ENCODE assay signal across 22 cellular contexts in genomic region chr4:24805036-24805435, GRCh38. TPM values are rescaled to one million over a fixed set of nuclear protein-coding genes. Genes with fewer than 3 reads are reported as not detected.
DNase-seq lines count a peak whose midpoint lies in the region; TF ChIP-seq lines count a peak whose summit lies in the region.
"Had no signal": no experiment of that assay in that cellular context is flagged by ENCODE, and none has a peak within 500 bp of the region (broad histone marks: within the 10 kb centered on the region; RNA-seq: fewer than 3 reads in every experiment).

No MANE protein-coding gene starts in this region.

- no peaks in the 10 kb centered on the region for H3K9me3 ChIP-seq in hepatocyte (ENCODE audit: low read depth)
- H3K9me3 ChIP-seq: psoas muscle, testis had no signal

- no peak overlapping the region for H3K4me2 ChIP-seq in hepatocyte
- H3K4me2 ChIP-seq: smooth muscle cell had no signal

- DNase-seq in NCI-H510A treated with DMSO at 0.1 percent for 48 hours (lab: John Stamatoyannopoulos, UW) (peak; percentile 43), NCI-H510A (lab: John Stamatoyannopoulos, UW) (no peak), RWPE1 (ENCODE audit: low spot score) (peak; percentile 40), hepatocyte (ENCODE audit: low spot score) (no peak), germinal center (ENCODE audit: low spot score) (no peak), lower leg skin (ENCODE audit: low spot score in 2 of 2) (no peak), T-helper 1 cell (no peak)
- no peak for DNase-seq in stimulated activated CD4-positive, alpha-beta T cell treated with anti-CD3 and anti-CD28 coated beads, Interleukin-1b, Interleukin-23, amount 100 ng/mL, for 48 hours
- DNase-seq: ACHN; activated CD4-positive, alpha-beta T cell treated with anti-CD3 and anti-CD28 coated beads, Interleukin-2, amount 10 ng/mL, durations not matched to agents 7 days and 5 days; activated naive CD4-positive, alpha-beta T cell; anterior cingulate cortex; CD4-positive, alpha-beta T cell; effector memory CD8-positive, alpha-beta T cell; hippocampal formation; kidney; NCI-H1930; psoas muscle; testis had no signal

- H3K4me1 ChIP-seq in hepatocyte (ENCODE audit: insufficient read depth): no peaks in the 10 kb centered on the region

- intact Hi-C loops in lower leg skin (cut with DNase I; ENCODE audit: low total_unique reads): no loop called here

- H3K36me3 ChIP-seq in hepatocyte (replicated peaks; ENCODE audit: insufficient read depth, low read depth): no peaks in the 10 kb centered on the region

- peak overlapping the region; percentile 56 for H3K27ac ChIP-seq in RWPE1
- H3K27ac ChIP-seq in hepatocyte: peak overlapping the region; percentile 42
- H3K27ac ChIP-seq: psoas muscle, testis had no signal

- no peak overlapping the region for H2AFZ ChIP-seq in hepatocyte

- POLR2A ChIA-PET in RWPE1 (lab: Yijun Ruan, JAX; ENCODE audit: low non-redundant PET): interaction anchor here (0.5 kb wide), 1 partner anchor 229 kb away, joined by 3 read pairs; no protein-coding TSS in a partner anchor

- no peak overlapping the region for H3K4me3 ChIP-seq in hepatocyte
- no peak overlapping the region for H3K4me3 ChIP-seq in lower leg skin (ENCODE audit: low read depth, poor library complexity, severe bottlenecking)
- H3K4me3 ChIP-seq: psoas muscle, smooth muscle cell, testis had no signal

- TF ChIP-seq CTCF in RWPE1 (conservative IDR thresholded peaks at IDR 0.05; ENCODE audit: low read depth) (no peak), hepatocyte (IDR thresholded peaks at IDR 0.05; ENCODE audit: poor library complexity) (no peak), lower leg skin (IDR thresholded peaks at IDR 0.05) (no peak)

- TF ChIP-seq POLR2A in lower leg skin (IDR thresholded peaks at IDR 0.05): no peak

- no peaks in the 10 kb centered on the region for H4K20me1 ChIP-seq in hepatocyte (ENCODE audit: insufficient read depth, poor library complexity, severe bottlenecking)

- H3K79me2 ChIP-seq in hepatocyte: no peaks in the 10 kb centered on the region

- 68% methylated on average over 5 of the region's 5 CpGs for WGBS in hepatocyte (ENCODE audit: low lambda C conversion rate, missing lambda C conversion rate)
- WGBS in lower leg skin, 2 donors: 53 to 56% methylated on average over 5 of the region's 5 CpGs

- peaks cover 29% of the 10 kb centered on the region for H3K27me3 ChIP-seq in hepatocyte
- H3K27me3 ChIP-seq: testis had no signal

- CTCF ChIA-PET in RWPE1 (lab: Yijun Ruan, JAX): no interaction called here

- H3K9me2 ChIP-seq in hepatocyte (replicated peaks; ENCODE audit: insufficient read depth): no peaks in the 10 kb centered on the region

RNA-seq across cellular contexts. Expression of gene SOD3, which starts 9.7 kb away (rescaled TPM):
- total RNA-seq in hepatocyte: 5.1 and 7.5 TPM in 2 replicates
- 18.1 and 20.3 TPM in 2 replicates for polyA plus RNA-seq in hepatocyte
- 10 to 100 TPM; 48.3 to 73.6 (median 62.7) TPM for total RNA-seq in lower leg skin
- total RNA-seq: activated CD4-positive, alpha-beta T cell treated with anti-CD3 and anti-CD28 coated beads, Interleukin-2, amount 10 ng/mL, durations not matched to agents 7 days and 5 days; CD4-positive, alpha-beta T cell; LHCN-M2; natural killer cell treated with Interleukin-12 subunit alpha and Interleukin-12 subunit beta and Interleukin-15 and Interleukin-18, amount 100 ng/mL, for 72 hours had no signal

Comparison
In these comparisons a context has a peak if more than half of its experiments do, and no peak if none do; other contexts are left out.
1. DNase-seq: peak in NCI-H510A treated with DMSO at 0.1 percent for 48 hours (single experiment) and RWPE1 (single experiment); none in NCI-H510A (single experiment), hepatocyte (single experiment), stimulated activated CD4-positive, alpha-beta T cell treated with anti-CD3 and anti-CD28 coated beads, Interleukin-1b, Interleukin-23, amount 100 ng/mL, for 48 hours (single experiment), germinal center (single experiment), lower leg skin (0 of 2) and T-helper 1 cell (0 of 5).